Comparison of ENCODE assay signal across 2 cellular contexts in the genomic region with DNA sequence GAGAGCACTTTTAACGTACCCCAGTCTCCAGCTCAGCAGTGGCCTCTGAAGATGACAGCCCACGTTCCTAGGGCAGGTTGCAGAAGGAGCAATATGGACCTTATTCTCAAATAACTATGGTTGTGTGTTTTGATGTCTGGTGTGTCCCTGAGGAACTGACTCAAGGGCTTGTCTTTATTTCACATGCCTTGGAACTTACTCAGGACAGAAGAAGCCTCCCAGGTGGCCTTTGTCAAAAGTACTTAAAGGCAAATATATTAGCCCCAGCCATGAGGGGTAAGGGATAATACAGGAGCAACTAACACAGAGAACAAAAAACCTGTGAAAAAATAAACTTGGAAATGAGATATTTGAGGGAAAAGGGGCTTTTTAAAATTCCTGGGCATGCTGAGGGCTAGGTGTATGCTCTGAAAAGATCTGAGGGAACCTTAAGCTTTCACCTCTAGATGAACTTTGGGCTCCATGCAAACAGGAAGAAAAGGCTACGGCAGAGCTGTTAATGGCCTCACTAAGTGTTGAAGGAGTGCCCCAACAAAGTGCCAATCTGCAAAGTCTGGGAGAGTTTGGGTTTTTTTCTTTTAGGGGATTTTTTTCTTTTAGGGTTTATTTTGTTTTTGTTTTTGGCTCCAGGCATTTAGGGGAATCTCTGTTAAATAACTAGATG.
TF ChIP-seq lines count a peak whose summit lies in the region.

No MANE protein-coding gene starts in this region.

TF ChIP-seq in HCT116, 20 proteins besides CTCF, POLR2A, EP300 and RAD21 (continued from another document):
- no peak for TF ChIP-seq JUND (IDR thresholded peaks at IDR 0.05)
- no peak for TF ChIP-seq TCF7L2 (IDR thresholded peaks at IDR 0.05; ENCODE audit: borderline replicate concordance, extremely low read depth, insufficient read depth, insufficient read length)
- TF ChIP-seq, protein P1, sequence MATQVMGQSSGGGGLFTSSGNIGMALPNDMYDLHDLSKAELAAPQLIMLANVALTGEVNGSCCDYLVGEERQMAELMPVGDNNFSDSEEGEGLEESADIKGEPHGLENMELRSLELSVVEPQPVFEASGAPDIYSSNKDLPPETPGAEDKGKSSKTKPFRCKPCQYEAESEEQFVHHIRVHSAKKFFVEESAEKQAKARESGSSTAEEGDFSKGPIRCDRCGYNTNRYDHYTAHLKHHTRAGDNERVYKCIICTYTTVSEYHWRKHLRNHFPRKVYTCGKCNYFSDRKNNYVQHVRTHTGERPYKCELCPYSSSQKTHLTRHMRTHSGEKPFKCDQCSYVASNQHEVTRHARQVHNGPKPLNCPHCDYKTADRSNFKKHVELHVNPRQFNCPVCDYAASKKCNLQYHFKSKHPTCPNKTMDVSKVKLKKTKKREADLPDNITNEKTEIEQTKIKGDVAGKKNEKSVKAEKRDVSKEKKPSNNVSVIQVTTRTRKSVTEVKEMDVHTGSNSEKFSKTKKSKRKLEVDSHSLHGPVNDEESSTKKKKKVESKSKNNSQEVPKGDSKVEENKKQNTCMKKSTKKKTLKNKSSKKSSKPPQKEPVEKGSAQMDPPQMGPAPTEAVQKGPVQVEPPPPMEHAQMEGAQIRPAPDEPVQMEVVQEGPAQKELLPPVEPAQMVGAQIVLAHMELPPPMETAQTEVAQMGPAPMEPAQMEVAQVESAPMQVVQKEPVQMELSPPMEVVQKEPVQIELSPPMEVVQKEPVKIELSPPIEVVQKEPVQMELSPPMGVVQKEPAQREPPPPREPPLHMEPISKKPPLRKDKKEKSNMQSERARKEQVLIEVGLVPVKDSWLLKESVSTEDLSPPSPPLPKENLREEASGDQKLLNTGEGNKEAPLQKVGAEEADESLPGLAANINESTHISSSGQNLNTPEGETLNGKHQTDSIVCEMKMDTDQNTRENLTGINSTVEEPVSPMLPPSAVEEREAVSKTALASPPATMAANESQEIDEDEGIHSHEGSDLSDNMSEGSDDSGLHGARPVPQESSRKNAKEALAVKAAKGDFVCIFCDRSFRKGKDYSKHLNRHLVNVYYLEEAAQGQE (IDR thresholded peaks at IDR 0.05; ENCODE audit: low read depth) = no peak
- no peak for TF ChIP-seq FOSL1 (IDR thresholded peaks at IDR 0.05; ENCODE audit: low read depth)
- no peak for TF ChIP-seq SIN3A (IDR thresholded peaks at IDR 0.05; ENCODE audit: low read depth)
- TF ChIP-seq POLR2AphosphoS5 (IDR thresholded peaks at IDR 0.05; ENCODE audit: low read depth, low read length) = no peak
TF ChIP-seq in HCT116: peak in this region for 0.

TF ChIP-seq in SK-N-SH treated with all-trans-retinoic acid at 6 μM for 48 hours, 23 proteins besides CTCF, POLR2A, EP300 and RAD21 (continued from another document):
- TF ChIP-seq, protein P2, sequence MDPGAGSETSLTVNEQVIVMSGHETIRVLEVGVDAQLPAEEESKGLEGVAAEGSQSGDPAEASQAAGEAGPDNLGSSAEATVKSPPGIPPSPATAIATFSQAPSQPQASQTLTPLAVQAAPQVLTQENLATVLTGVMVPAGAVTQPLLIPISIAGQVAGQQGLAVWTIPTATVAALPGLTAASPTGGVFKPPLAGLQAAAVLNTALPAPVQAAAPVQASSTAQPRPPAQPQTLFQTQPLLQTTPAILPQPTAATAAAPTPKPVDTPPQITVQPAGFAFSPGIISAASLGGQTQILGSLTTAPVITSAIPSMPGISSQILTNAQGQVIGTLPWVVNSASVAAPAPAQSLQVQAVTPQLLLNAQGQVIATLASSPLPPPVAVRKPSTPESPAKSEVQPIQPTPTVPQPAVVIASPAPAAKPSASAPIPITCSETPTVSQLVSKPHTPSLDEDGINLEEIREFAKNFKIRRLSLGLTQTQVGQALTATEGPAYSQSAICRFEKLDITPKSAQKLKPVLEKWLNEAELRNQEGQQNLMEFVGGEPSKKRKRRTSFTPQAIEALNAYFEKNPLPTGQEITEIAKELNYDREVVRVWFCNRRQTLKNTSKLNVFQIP (CRISPR knock-in tag; IDR thresholded peaks at IDR 0.05; ENCODE audit: borderline replicate concordance, low read depth) = no peak
- TF ChIP-seq ZNF565 (CRISPR knock-in tag; conservative IDR thresholded peaks at IDR 0.05; ENCODE audit: low read depth) (no peak), ISL1 (CRISPR knock-in tag; IDR thresholded peaks at IDR 0.05) (no peak), ARNTL (CRISPR knock-in tag; IDR thresholded peaks at IDR 0.05; ENCODE audit: borderline replicate concordance, low read depth) (no peak), ESRRG (CRISPR knock-in tag; IDR thresholded peaks at IDR 0.05) (no peak)
- TF ChIP-seq, protein P3, sequence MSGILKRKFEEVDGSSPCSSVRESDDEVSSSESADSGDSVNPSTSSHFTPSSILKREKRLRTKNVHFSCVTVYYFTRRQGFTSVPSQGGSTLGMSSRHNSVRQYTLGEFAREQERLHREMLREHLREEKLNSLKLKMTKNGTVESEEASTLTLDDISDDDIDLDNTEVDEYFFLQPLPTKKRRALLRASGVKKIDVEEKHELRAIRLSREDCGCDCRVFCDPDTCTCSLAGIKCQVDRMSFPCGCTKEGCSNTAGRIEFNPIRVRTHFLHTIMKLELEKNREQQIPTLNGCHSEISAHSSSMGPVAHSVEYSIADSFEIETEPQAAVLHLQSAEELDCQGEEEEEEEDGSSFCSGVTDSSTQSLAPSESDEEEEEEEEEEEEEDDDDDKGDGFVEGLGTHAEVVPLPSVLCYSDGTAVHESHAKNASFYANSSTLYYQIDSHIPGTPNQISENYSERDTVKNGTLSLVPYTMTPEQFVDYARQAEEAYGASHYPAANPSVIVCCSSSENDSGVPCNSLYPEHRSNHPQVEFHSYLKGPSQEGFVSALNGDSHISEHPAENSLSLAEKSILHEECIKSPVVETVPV (CRISPR knock-in tag; IDR thresholded peaks at IDR 0.05) = no peak
- TF ChIP-seq, protein P4, sequence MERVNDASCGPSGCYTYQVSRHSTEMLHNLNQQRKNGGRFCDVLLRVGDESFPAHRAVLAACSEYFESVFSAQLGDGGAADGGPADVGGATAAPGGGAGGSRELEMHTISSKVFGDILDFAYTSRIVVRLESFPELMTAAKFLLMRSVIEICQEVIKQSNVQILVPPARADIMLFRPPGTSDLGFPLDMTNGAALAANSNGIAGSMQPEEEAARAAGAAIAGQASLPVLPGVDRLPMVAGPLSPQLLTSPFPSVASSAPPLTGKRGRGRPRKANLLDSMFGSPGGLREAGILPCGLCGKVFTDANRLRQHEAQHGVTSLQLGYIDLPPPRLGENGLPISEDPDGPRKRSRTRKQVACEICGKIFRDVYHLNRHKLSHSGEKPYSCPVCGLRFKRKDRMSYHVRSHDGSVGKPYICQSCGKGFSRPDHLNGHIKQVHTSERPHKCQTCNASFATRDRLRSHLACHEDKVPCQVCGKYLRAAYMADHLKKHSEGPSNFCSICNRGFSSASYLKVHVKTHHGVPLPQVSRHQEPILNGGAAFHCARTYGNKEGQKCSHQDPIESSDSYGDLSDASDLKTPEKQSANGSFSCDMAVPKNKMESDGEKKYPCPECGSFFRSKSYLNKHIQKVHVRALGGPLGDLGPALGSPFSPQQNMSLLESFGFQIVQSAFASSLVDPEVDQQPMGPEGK (CRISPR knock-in tag; IDR thresholded peaks at IDR 0.05; ENCODE audit: borderline replicate concordance) = no peak
TF ChIP-seq in SK-N-SH treated with all-trans-retinoic acid at 6 μM for 48 hours: peak in this region for 0.
